8 cellular contexts compared by ENCODE assay signal in genomic region chrX:47129879-47130358, GRCh38. TPM values are rescaled to one million over a fixed set of nuclear protein-coding genes. Genes with fewer than 3 reads are reported as not detected.
DNase-seq lines count a peak whose midpoint lies in the region; ATAC-seq and TF ChIP-seq lines count a peak whose summit lies in the region.

No MANE protein-coding gene starts in this region.

- H3K36me3 ChIP-seq in PC-9 (ENCODE audit: low read depth) (no peaks in the 10 kb centered on the region), esophagus (ENCODE audit: control insufficient read depth in 2 of 2, insufficient read depth in 2 of 2, low read length in 1 of 2) (no peaks in the 10 kb centered on the region), psoas muscle (ENCODE audit: insufficient read depth in 1 of 2, low read depth in 1 of 2) (no peaks in the 10 kb centered on the region)

- H3K4me1 ChIP-seq in PC-9 (replicated peaks; ENCODE audit: insufficient read depth), result no peaks in the 10 kb centered on the region
- H3K4me1 ChIP-seq in esophagus (ENCODE audit: control insufficient read depth in 2 of 2, insufficient read depth in 2 of 2, low read length in 1 of 2), result no peaks in the 10 kb centered on the region
- H3K4me1 ChIP-seq in psoas muscle, result no peaks in the 10 kb centered on the region

- CTCF ChIA-PET in PC-9 (lab: Charles Lee), result no interaction called here

- no peak overlapping the region for H2AFZ ChIP-seq in PC-9

- peak overlapping the region; percentile 70 for H3K4me3 ChIP-seq in GM08714 (ENCODE audit: low read length)
- peak overlapping the region; percentile 59; the same call in 1 of the 2 replicates for H3K4me3 ChIP-seq in PC-9
- peak overlapping the region; percentile 66 to 71 for H3K4me3 ChIP-seq in esophagus (ENCODE audit: low read depth in 1 of 2, low read length in 2 of 2)
- H3K4me3 ChIP-seq in psoas muscle, result peak overlapping the region; percentile 72

- no peak for DNase-seq in PC-9
- no peak for DNase-seq in psoas muscle
- DNase-seq in ecto neural progenitor cell (ENCODE audit: low spot score), result no peak
- no peak for DNase-seq in stimulated activated CD4-positive, alpha-beta T cell treated with anti-CD3 and anti-CD28 coated beads, Interleukin-12 subunit alpha, Interleukin-12 subunit beta, amount 100 ng/mL, for 4 hours
- no peak for DNase-seq in SIG-M5 treated with dmso at 0.1 percent for 504 hours (lab: John Stamatoyannopoulos, UW; ENCODE audit: unreplicated experiment)

- H3K27me3 ChIP-seq in PC-9 (ENCODE audit: insufficient read depth, low read depth), result no peaks in the 10 kb centered on the region
- H3K27me3 ChIP-seq in esophagus (ENCODE audit: control insufficient read depth in 1 of 2, insufficient read depth in 2 of 2, low read length in 2 of 2), result no peaks in the 10 kb centered on the region
- H3K27me3 ChIP-seq in psoas muscle (ENCODE audit: insufficient read depth in 3 of 3, low read length in 2 of 3), result no peaks in the 10 kb centered on the region

- no TSS peak for BruUV-seq in PC-9 (replicated peaks; lab: Mats Ljungman, UMichigan)

- H3K9me3 ChIP-seq in PC-9 (ENCODE audit: insufficient read depth, low read depth) (no peaks in the 10 kb centered on the region), esophagus (ENCODE audit: control insufficient read depth in 2 of 2, insufficient read depth in 1 of 2, low read depth in 1 of 2, low read length in 1 of 2) (no peaks in the 10 kb centered on the region), psoas muscle (no peaks in the 10 kb centered on the region)

- no peaks in the 10 kb centered on the region for H3K9me2 ChIP-seq in PC-9 (ENCODE audit: insufficient read depth)

- H3F3A ChIP-seq in PC-9 (ENCODE audit: insufficient read depth, low read depth), result no peaks in the 10 kb centered on the region

- peak in 1 of 4 donors; percentile 46 for ATAC-seq in psoas muscle
- ATAC-seq in HG02571 (IDR thresholded peaks at IDR 0.05; ENCODE audit: unreplicated experiment), result no peak

- H3K79me2 ChIP-seq in PC-9 (ENCODE audit: low read depth), result no peaks in the 10 kb centered on the region

- H4K20me1 ChIP-seq in PC-9 (ENCODE audit: insufficient read depth), result no peaks in the 10 kb centered on the region

- 15 to 29% methylated on average over 11 of the region's 11 CpGs for WGBS in esophagus, 2 donors
- 13 to 34% (median 15%) methylated on average over 9 to 11 of the region's 11 CpGs for WGBS in psoas muscle, 3 donors

- intact Hi-C loops in PC-9 (cut with micrococcal nuclease; ENCODE audit: unreplicated experiment), result no loop called here
- intact Hi-C loops in psoas muscle (cut with DNase I), result no loop called here

- H3K27ac ChIP-seq in PC-9 (no peak overlapping the region), esophagus (ENCODE audit: low read depth in 2 of 2, low read length in 1 of 2) (peak overlapping the region; percentile 8 to 71), psoas muscle (peak overlapping the region; percentile 77)

- POLR2A ChIA-PET in PC-9 (lab: Charles Lee; ENCODE audit: unreplicated experiment), result interaction anchor here (0.6 kb wide), 1 partner anchor 15 kb away, joined by 9 read pairs; the partner anchor contains the start of gene RBM10

- TF ChIP-seq CTCF in PC-9 (conservative IDR thresholded peaks at IDR 0.05), result no peak
- TF ChIP-seq CTCF in psoas muscle (IDR thresholded peaks at IDR 0.05), result no peak

- H3K4me2 ChIP-seq in PC-9, result peak overlapping the region; percentile 44; the same call in 1 of the 2 replicates

RNA-seq across cellular contexts. Expression of gene NDUFB11, which starts 14.6 kb away (rescaled TPM):
- total RNA-seq in PC-9 (2021), result 58.2 and 61.9 TPM in 2 replicates
- 10 to 100 TPM; 72.2 to 75.0 TPM for polyA plus RNA-seq in esophagus
- 100 to 1,000 TPM; 142 to 194 (median 169) TPM for total RNA-seq in psoas muscle
- polyA plus RNA-seq in psoas muscle, result 100 to 1,000 TPM; 145 to 207 (median 201) TPM

RNA-seq across cellular contexts. Expression of gene RBM10, which starts 15.1 kb away (rescaled TPM):
- total RNA-seq in PC-9 (2021) (31.9 and 34.8 TPM in 2 replicates), psoas muscle (10 to 100 TPM; 21.5 to 25.6 (median 23.6) TPM)
- polyA plus RNA-seq in esophagus (10 to 100 TPM; 24.8 to 35.7 TPM), psoas muscle (10 to 100 TPM; 18.2 to 33.8 (median 25.0) TPM)

RNA-seq across cellular contexts. Expression of gene RGN, which starts 51.7 kb away (rescaled TPM):
- 0.33 TPM in 1 of 2 replicates, not detected in the other for total RNA-seq in PC-9 (2021)
- polyA plus RNA-seq in esophagus, result 1 to 10 TPM; 1.1 to 1.4 TPM
- 10 to 100 TPM in 1 of 4 donors, 1 to 10 TPM in 3; 4.4 to 11.9 (median 5.3) TPM for total RNA-seq in psoas muscle
- 1 to 10 TPM in 2 of 3 donors, under 1 TPM in 1; 0.69 to 4.7 (median 4.0) TPM for polyA plus RNA-seq in psoas muscle
